In genomic region chrX:30883141-30883540, GRCh38 we compare ENCODE assay signal across 16 cellular contexts. TPM values are rescaled to one million over a fixed set of nuclear protein-coding genes. Genes with fewer than 3 reads are reported as not detected.
DNase-seq lines count a peak whose midpoint lies in the region; ATAC-seq and TF ChIP-seq lines count a peak whose summit lies in the region.
"Had no signal": no experiment of that assay in that cellular context is flagged by ENCODE, and none has a peak within 500 bp of the region (broad histone marks: within the 10 kb centered on the region; RNA-seq: fewer than 3 reads in every experiment).

No MANE protein-coding gene starts in this region.

- H3K4me1 ChIP-seq in heart left ventricle (peaks cover 0 to 37% (median 3%) of the 10 kb centered on the region in 12 donors), right atrium auricular region (no peaks in the 10 kb centered on the region), psoas muscle (peaks cover 3% of the 10 kb centered on the region), uterus (no peaks in the 10 kb centered on the region), suprapubic skin (peaks cover 8% of the 10 kb centered on the region)
- H3K4me1 ChIP-seq: Caco-2 had no signal

- no peaks in the 10 kb centered on the region for H3K27me3 ChIP-seq in heart left ventricle
- H3K27me3 ChIP-seq in right atrium auricular region = no peaks in the 10 kb centered on the region
- H3K27me3 ChIP-seq in psoas muscle (ENCODE audit: insufficient read depth in 3 of 3, low read length in 2 of 3) = no peaks in the 10 kb centered on the region
- H3K27me3 ChIP-seq in uterus = peaks cover 0 to 2% of the 10 kb centered on the region in 2 donors
- no peaks in the 10 kb centered on the region for H3K27me3 ChIP-seq in suprapubic skin
- H3K27me3 ChIP-seq: BLaER1 had no signal

- DNase-seq in heart left ventricle = no peak
- DNase-seq in right atrium auricular region (ENCODE audit: low spot score) = no peak
- no peak for DNase-seq in psoas muscle
- DNase-seq in uterus = no peak
- DNase-seq in suprapubic skin (ENCODE audit: low spot score in 2 of 2) = no peak
- DNase-seq: 8988T; AML-193; Caco-2; CD8-positive, alpha-beta memory T cell; DND-41; GDM1 had no signal

- H3K36me3 ChIP-seq in heart left ventricle = no peaks in the 10 kb centered on the region
- no peaks in the 10 kb centered on the region for H3K36me3 ChIP-seq in right atrium auricular region
- no peaks in the 10 kb centered on the region for H3K36me3 ChIP-seq in psoas muscle (ENCODE audit: insufficient read depth in 1 of 2, low read depth in 1 of 2)
- H3K36me3 ChIP-seq in uterus = no peaks in the 10 kb centered on the region
- H3K36me3 ChIP-seq in suprapubic skin = no peaks in the 10 kb centered on the region
- H3K36me3 ChIP-seq: BLaER1, HAP-1 had no signal

- 57 to 66% (median 64%) methylated on average over 2 of the region's 2 CpGs for WGBS in heart left ventricle, 4 donors
- WGBS in psoas muscle, 3 donors = 57 to 61% (median 58%) methylated on average over 2 of the region's 2 CpGs
- 67% methylated on average over 2 of the region's 2 CpGs for WGBS in suprapubic skin

- TF ChIP-seq CTCF in heart left ventricle (IDR thresholded peaks at IDR 0.05) (no peak), right atrium auricular region (IDR thresholded peaks at IDR 0.05) (no peak), VCaP (conservative IDR thresholded peaks at IDR 0.05) (no peak), psoas muscle (IDR thresholded peaks at IDR 0.05) (no peak), uterus (IDR thresholded peaks at IDR 0.05) (no peak), suprapubic skin (IDR thresholded peaks at IDR 0.05) (no peak)

- H3K4me3 ChIP-seq in heart left ventricle (no peak overlapping the region), right atrium auricular region (no peak overlapping the region), psoas muscle (no peak overlapping the region), uterus (no peak overlapping the region), suprapubic skin (no peak overlapping the region)
- H3K4me3 ChIP-seq: BLaER1, HAP-1 had no signal

- TF ChIP-seq EP300 in suprapubic skin (IDR thresholded peaks at IDR 0.05) = no peak

- intact Hi-C loops in heart left ventricle (cut with DNase I) (no loop called here), psoas muscle (cut with DNase I) (no loop called here), uterus (cut with DNase I; ENCODE audit: low total_unique reads) (no loop called here)

- TF ChIP-seq POLR2A in heart left ventricle (IDR thresholded peaks at IDR 0.05) (no peak), uterus (IDR thresholded peaks at IDR 0.05) (no peak), suprapubic skin (IDR thresholded peaks at IDR 0.05) (no peak)

- H3K9me3 ChIP-seq in heart left ventricle (no peaks in the 10 kb centered on the region), right atrium auricular region (no peaks in the 10 kb centered on the region), psoas muscle (no peaks in the 10 kb centered on the region), uterus (no peaks in the 10 kb centered on the region), suprapubic skin (no peaks in the 10 kb centered on the region)
- H3K9me3 ChIP-seq: BLaER1, Caco-2, HAP-1 had no signal

- peak in 3 of 4 donors; percentile 34 to 58 (median 55) for ATAC-seq in heart left ventricle
- ATAC-seq in psoas muscle = peak in 3 of 4 donors; percentile 43 to 77 (median 71)
- no peak for ATAC-seq in HG02571 (IDR thresholded peaks at IDR 0.05; ENCODE audit: unreplicated experiment)

- H3K27ac ChIP-seq in heart left ventricle (peak overlapping the region in 2 of 12 donors; percentile 26 to 30), right atrium auricular region (peak overlapping the region in 1 of 2 donors; percentile 14), VCaP (peak overlapping the region; percentile 83), psoas muscle (no peak overlapping the region), uterus (peak overlapping the region; percentile 9 to 16), suprapubic skin (no peak overlapping the region)
- H3K27ac ChIP-seq: BLaER1, HL-60 had no signal

RNA-seq across cellular contexts. Expression of gene TAB3, which starts 5.9 kb away (rescaled TPM):
- total RNA-seq in heart left ventricle = 10 to 100 TPM; 12.0 to 27.8 (median 16.3) TPM
- polyA plus RNA-seq in heart left ventricle = 1 to 10 TPM; 3.8 to 9.8 TPM
- 10 to 100 TPM; 18.4 to 32.4 TPM for total RNA-seq in right atrium auricular region
- total RNA-seq in psoas muscle = 10 to 100 TPM; 11.9 to 14.5 (median 12.4) TPM
- polyA plus RNA-seq in psoas muscle = 10 to 100 TPM in 1 of 3 donors, 1 to 10 TPM in 2; 4.9 to 15.7 (median 8.9) TPM
- 10 to 100 TPM; 21.2 to 51.2 (median 39.2) TPM for total RNA-seq in uterus
- 10 to 100 TPM; 23.2 to 41.9 (median 26.8) TPM for total RNA-seq in suprapubic skin

Comparison
In these comparisons a context has a peak if more than half of its experiments do, and no peak if none do; other contexts are left out.
1. H3K27ac ChIP-seq: peak in VCaP (single experiment) and uterus (2 of 2); none in psoas muscle (single experiment) and suprapubic skin (single experiment).